1 cellular context compared by ENCODE assay signal in genomic region chr18:48317781-48318381, GRCh38.
TF ChIP-seq lines count a peak whose summit lies in the region.

No MANE protein-coding gene starts in this region.

TF ChIP-seq in HepG2, 621 proteins besides CTCF, POLR2A, EP300 and RAD21 (continued from another document):
- no peak for TF ChIP-seq ZBTB14 (CRISPR knock-in tag; IDR thresholded peaks at IDR 0.05)
- no peak for TF ChIP-seq ZNF44 (CRISPR knock-in tag; IDR thresholded peaks at IDR 0.05)
